In the genomic region with DNA sequence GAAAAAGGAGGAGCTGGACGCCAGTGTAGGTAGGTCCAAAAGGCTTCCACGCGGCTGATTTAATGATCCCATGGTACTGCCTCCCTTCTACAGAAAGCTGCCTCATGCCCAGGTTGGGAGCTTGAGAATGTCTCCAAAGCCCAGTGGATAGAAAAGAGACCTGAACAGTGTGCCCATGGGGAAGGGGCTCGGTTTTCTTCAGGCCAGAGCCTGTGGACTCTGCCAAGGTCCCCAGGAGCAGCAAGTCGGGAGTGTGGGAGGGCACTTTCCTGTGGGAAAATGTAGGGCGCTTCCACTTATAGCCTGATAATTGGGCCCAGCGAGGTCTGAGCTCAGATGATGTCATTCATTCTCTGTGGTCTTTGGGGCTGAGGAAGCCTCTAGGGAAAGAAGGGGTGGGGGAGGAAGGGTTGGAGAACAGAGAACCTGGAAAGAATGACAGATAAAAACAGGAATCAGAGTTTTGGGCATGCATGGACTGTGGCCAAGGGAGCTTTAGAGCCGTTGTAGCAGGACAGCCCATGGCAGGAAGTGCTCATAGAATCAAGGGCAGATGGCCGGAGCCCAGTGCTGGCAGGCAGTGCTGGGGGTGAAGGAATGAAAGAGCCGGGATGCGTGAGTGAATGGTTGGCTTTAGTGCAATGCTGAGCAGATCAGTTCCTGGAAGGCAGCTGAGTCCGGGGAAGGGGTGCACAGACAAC, we compare ENCODE assay signal across 12 cellular contexts. TPM values are rescaled to one million over a fixed set of nuclear protein-coding genes. Genes with fewer than 3 reads are reported as not detected.
DNase-seq lines count a peak whose midpoint lies in the region; ATAC-seq and TF ChIP-seq lines count a peak whose summit lies in the region.
"Had no signal": no experiment of that assay in that cellular context is flagged by ENCODE, and none has a peak within 500 bp of the region (broad histone marks: within the 10 kb centered on the region; RNA-seq: fewer than 3 reads in every experiment).

No MANE protein-coding gene starts in this region.

- H3K36me3 Mint-ChIP-seq in chondrocyte (ENCODE audit: low read depth), result peaks cover 1% of the 10 kb centered on the region
- no peaks in the 10 kb centered on the region for H3K36me3 Mint-ChIP-seq in type B pancreatic cell
- H3K36me3 Mint-ChIP-seq: activated naive CD4-positive, alpha-beta T cell treated with anti-CD3 and anti-CD28 coated beads, Interleukin-2, amount 50 U/mL, for 24 hours had no signal

- DNase-seq in MG63 (peak; percentile 83), chondrocyte (ENCODE audit: low spot score) (no peak), left lobe of liver (ENCODE audit: low spot score) (peak; percentile 35), type B pancreatic cell (ENCODE audit: extremely low spot score, unreplicated experiment) (peak; percentile 56), GM10266 (ENCODE audit: extremely low spot score) (no peak), SIG-M5 (lab: John Stamatoyannopoulos, UW) (no peak)
- DNase-seq in activated naive CD4-positive, alpha-beta T cell treated with anti-CD3 and anti-CD28 coated beads, Interleukin-2, amount 50 U/mL, for 16 hours, result no peak
- DNase-seq: NCI-H2171 treated with DMSO at 0.1 percent for 48 hours, small intestine had no signal

- no peak overlapping the region for H3K4me3 ChIP-seq in MG63

- H3K36me3 ChIP-seq in MG63, result no peaks in the 10 kb centered on the region

- ATAC-seq in left lobe of liver, result peak; percentile 21
- ATAC-seq in HG02885 (IDR thresholded peaks at IDR 0.05; ENCODE audit: poor library complexity, unreplicated experiment), result no peak

- H3K9me3 ChIP-seq in MG63, result no peaks in the 10 kb centered on the region

- no peak overlapping the region for H3K4me3 Mint-ChIP-seq in chondrocyte (ENCODE audit: unreplicated experiment)
- no peak overlapping the region for H3K4me3 Mint-ChIP-seq in type B pancreatic cell
- H3K4me3 Mint-ChIP-seq: activated naive CD4-positive, alpha-beta T cell treated with anti-CD3 and anti-CD28 coated beads, Interleukin-2, amount 50 U/mL, for 24 hours; T-helper 1 cell treated with Interleukin-12 subunit alpha and Interleukin-12 subunit beta and Interleukin-4 antibody, amounts not matched to agents 30 μg/mL and 1 μg/mL, for 36 hours had no signal

- TF ChIP-seq CTCF in chondrocyte (IDR thresholded peaks at IDR 0.05), result no peak
- TF ChIP-seq CTCF in type B pancreatic cell (conservative IDR thresholded peaks at IDR 0.05), result no peak
- TF ChIP-seq CTCF in GM10266 (IDR thresholded peaks at IDR 0.05; ENCODE audit: control insufficient read depth, insufficient read depth, low read depth, missing control alignments), result no peak

- H3K4me1 Mint-ChIP-seq in chondrocyte (ENCODE audit: low read depth) (peaks cover 10% of the 10 kb centered on the region), type B pancreatic cell (ENCODE audit: unreplicated experiment) (peaks cover 5% of the 10 kb centered on the region)
- H3K4me1 Mint-ChIP-seq: activated naive CD4-positive, alpha-beta T cell treated with anti-CD3 and anti-CD28 coated beads, Interleukin-2, amount 50 U/mL, for 24 hours had no signal

- peaks cover 4% of the 10 kb centered on the region for H3K9me3 Mint-ChIP-seq in chondrocyte (ENCODE audit: low read depth)
- peaks cover 4% of the 10 kb centered on the region for H3K9me3 Mint-ChIP-seq in type B pancreatic cell
- H3K9me3 Mint-ChIP-seq: activated naive CD4-positive, alpha-beta T cell treated with anti-CD3 and anti-CD28 coated beads, Interleukin-2, amount 50 U/mL, for 24 hours; T-helper 1 cell treated with Interleukin-12 subunit alpha and Interleukin-12 subunit beta and Interleukin-4 antibody, amounts not matched to agents 30 μg/mL and 1 μg/mL, for 36 hours had no signal

- no peaks in the 10 kb centered on the region for H3K27me3 ChIP-seq in MG63

- H3K27me3 Mint-ChIP-seq in chondrocyte (ENCODE audit: low read depth) (peaks cover 25% of the 10 kb centered on the region), type B pancreatic cell (peaks cover 26% of the 10 kb centered on the region)
- H3K27me3 Mint-ChIP-seq: activated naive CD4-positive, alpha-beta T cell treated with anti-CD3 and anti-CD28 coated beads, Interleukin-2, amount 50 U/mL, for 24 hours had no signal

- H3K27ac Mint-ChIP-seq in chondrocyte (ENCODE audit: unreplicated experiment) (peak overlapping the region; percentile 0), type B pancreatic cell (no peak overlapping the region)
- H3K27ac Mint-ChIP-seq: activated naive CD4-positive, alpha-beta T cell treated with anti-CD3 and anti-CD28 coated beads, Interleukin-2, amount 50 U/mL, for 24 hours; T-helper 1 cell treated with Interleukin-12 subunit alpha and Interleukin-12 subunit beta and Interleukin-4 antibody, amounts not matched to agents 30 μg/mL and 1 μg/mL, for 36 hours had no signal

RNA-seq across cellular contexts. Expression of a gene that starts 42.5 kb away (rescaled TPM):
- 4.4 and 15.2 TPM in 2 replicates for total RNA-seq in MG63 (2014; rRNA removed; shearing (Covaris generic); ENCODE audit: low replicate concordance)
- total RNA-seq in chondrocyte (48.9 to 81.1 TPM (median 75.7 TPM) in 3 replicates), left lobe of liver (3.8 TPM), type B pancreatic cell (ENCODE audit: low replicate concordance) (38.4 and 52.3 TPM in 2 replicates)

Comparison
In these comparisons a context has a peak if more than half of its experiments do, and no peak if none do; other contexts are left out.
1. DNase-seq: peak in MG63 (single experiment), left lobe of liver (single experiment) and type B pancreatic cell (single experiment); none in chondrocyte (single experiment), GM10266 (single experiment), activated naive CD4-positive, alpha-beta T cell treated with anti-CD3 and anti-CD28 coated beads, Interleukin-2, amount 50 U/mL, for 16 hours (single experiment) and SIG-M5 (single experiment).